Comparison of ENCODE assay signal across 30 cellular contexts in genomic region chr20:57207251-57207650, GRCh38. TPM values are rescaled to one million over a fixed set of nuclear protein-coding genes. Genes with fewer than 3 reads are reported as not detected.
"Had no signal": no experiment of that assay in that cellular context is flagged by ENCODE, and none has a peak within 500 bp of the region (broad histone marks: within the 10 kb centered on the region; RNA-seq: fewer than 3 reads in every experiment).

No MANE protein-coding gene starts in this region.

- H3K27me3 ChIP-seq: ascending aorta, cardiac muscle cell, Peyer's patch had no signal

- H3K4me3 Mint-ChIP-seq: activated CD4-positive, alpha-beta T cell treated with anti-CD3 and anti-CD28 coated beads, Interleukin-2, amount 10 ng/mL, durations not matched to agents 24 days and 14 days; activated CD8-positive, alpha-beta T cell treated with anti-CD3 and anti-CD28 coated beads for 36 hours; activated naive CD4-positive, alpha-beta T cell treated with anti-CD3 and anti-CD28 coated beads, Interleukin-2, amount 50 U/mL, for 24 hours; activated naive CD8-positive, alpha-beta T cell treated with anti-CD3 and anti-CD28 coated beads, Interleukin-2, amount 10 ng/mL, durations not matched to agents 7 days and 5 days; activated T-cell treated with anti-CD3 and anti-CD28 coated beads, Interleukin-2, amount 50 U/mL, for 72 hours; activated T-helper 17 cell treated with anti-CD3 and anti-CD28 coated beads, Interleukin-2, amount 50 U/mL, for 72 hours; central memory CD8-positive, alpha-beta T cell had no signal

- H3K27ac ChIP-seq: ascending aorta, cardiac muscle cell, Peyer's patch had no signal

- DNase-seq: activated CD4-positive, alpha-beta T cell treated with anti-CD3 and anti-CD28 coated beads, Interleukin-2, amount 10 ng/mL, durations not matched to agents 24 days and 14 days; activated CD4-positive, alpha-beta T cell treated with anti-CD3 and anti-CD28 coated beads, Interleukin-2, amount 50 U/mL, for 4 hours; activated CD8-positive, alpha-beta T cell treated with anti-CD3 and anti-CD28 coated beads for 36 hours; activated effector memory CD4-positive, alpha-beta T cell treated with anti-CD3 and anti-CD28 coated beads, Interleukin-2, amount 50 U/mL, for 16 hours; activated naive CD4-positive, alpha-beta T cell; activated naive CD8-positive, alpha-beta T cell treated with anti-CD3 and anti-CD28 coated beads, Interleukin-2, amount 10 ng/mL, durations not matched to agents 7 days and 5 days; activated T-cell treated with anti-CD3 and anti-CD28 coated beads, Interleukin-2, amount 50 U/mL, for 1 hour; activated T-cell treated with anti-CD3 and anti-CD28 coated beads, Interleukin-2, amount 50 U/mL, for 72 hours; amygdala; NCI-H1105; NCI-H1436; NCI-H1694; NCI-H1930; NCI-H345; NCI-H524 treated with DMSO at 0.1 percent for 48 hours; PC-3; Peyer's patch; RPMI8226; SIG-M5; T-helper 1 cell; T-helper 2 cell; T-helper 9 cell had no signal

- H3K4me1 Mint-ChIP-seq: activated CD4-positive, alpha-beta T cell treated with anti-CD3 and anti-CD28 coated beads, Interleukin-2, amount 10 ng/mL, durations not matched to agents 24 days and 14 days; activated naive CD4-positive, alpha-beta T cell treated with anti-CD3 and anti-CD28 coated beads, Interleukin-2, amount 50 U/mL, for 24 hours; activated naive CD8-positive, alpha-beta T cell treated with anti-CD3 and anti-CD28 coated beads, Interleukin-2, amount 10 ng/mL, durations not matched to agents 7 days and 5 days; activated T-helper 17 cell treated with anti-CD3 and anti-CD28 coated beads, Interleukin-2, amount 50 U/mL, for 72 hours; central memory CD8-positive, alpha-beta T cell had no signal

- H3K9me3 ChIP-seq: ascending aorta, Peyer's patch had no signal

- H3K4me3 ChIP-seq: ascending aorta, cardiac muscle cell, Peyer's patch had no signal

- ATAC-seq: activated CD8-positive, alpha-beta T cell treated with anti-CD3 and anti-CD28 coated beads for 36 hours; activated T-cell treated with anti-CD3 and anti-CD28 coated beads, Interleukin-2, amount 50 U/mL, for 72 hours; activated T-helper 17 cell treated with anti-CD3 and anti-CD28 coated beads, Interleukin-2, amount 50 U/mL, for 72 hours; PC-3; Right ventricle myocardium inferior; SK-N-SH treated with all-trans-retinoic acid at 6 μM for 48 hours had no signal

- H3K27ac Mint-ChIP-seq: activated CD4-positive, alpha-beta T cell treated with anti-CD3 and anti-CD28 coated beads, Interleukin-2, amount 10 ng/mL, durations not matched to agents 24 days and 14 days; activated CD8-positive, alpha-beta T cell treated with anti-CD3 and anti-CD28 coated beads for 36 hours; activated naive CD4-positive, alpha-beta T cell treated with anti-CD3 and anti-CD28 coated beads, Interleukin-2, amount 50 U/mL, for 24 hours; activated naive CD8-positive, alpha-beta T cell treated with anti-CD3 and anti-CD28 coated beads, Interleukin-2, amount 10 ng/mL, durations not matched to agents 7 days and 5 days; activated T-cell treated with anti-CD3 and anti-CD28 coated beads, Interleukin-2, amount 50 U/mL, for 72 hours; activated T-helper 17 cell treated with anti-CD3 and anti-CD28 coated beads, Interleukin-2, amount 50 U/mL, for 72 hours had no signal

- H3K9me3 Mint-ChIP-seq: activated CD4-positive, alpha-beta T cell treated with anti-CD3 and anti-CD28 coated beads, Interleukin-2, amount 10 ng/mL, durations not matched to agents 24 days and 14 days; activated naive CD4-positive, alpha-beta T cell treated with anti-CD3 and anti-CD28 coated beads, Interleukin-2, amount 50 U/mL, for 24 hours; central memory CD8-positive, alpha-beta T cell had no signal

- H3K36me3 Mint-ChIP-seq: activated naive CD4-positive, alpha-beta T cell treated with anti-CD3 and anti-CD28 coated beads, Interleukin-2, amount 50 U/mL, for 24 hours; activated naive CD8-positive, alpha-beta T cell treated with anti-CD3 and anti-CD28 coated beads, Interleukin-2, amount 10 ng/mL, durations not matched to agents 7 days and 5 days had no signal

- H3K36me3 ChIP-seq: ascending aorta, Peyer's patch had no signal

RNA-seq across cellular contexts. Expression of gene BMP7, which starts 59.2 kb away (rescaled TPM):
- total RNA-seq: activated CD8-positive, alpha-beta memory T cell treated with anti-CD3 and anti-CD28 coated beads for 36 hours; activated CD8-positive, alpha-beta T cell treated with anti-CD3 and anti-CD28 coated beads for 36 hours; activated naive CD8-positive, alpha-beta T cell treated with anti-CD3 and anti-CD28 coated beads, Interleukin-2, amount 10 ng/mL, durations not matched to agents 7 days and 5 days; activated T-helper 17 cell treated with anti-CD3 and anti-CD28 coated beads, Interleukin-2, amount 50 U/mL, for 72 hours; ascending aorta; PC-3 had no signal
